Comparison of ENCODE assay signal across 1 cellular context in the genomic region with DNA sequence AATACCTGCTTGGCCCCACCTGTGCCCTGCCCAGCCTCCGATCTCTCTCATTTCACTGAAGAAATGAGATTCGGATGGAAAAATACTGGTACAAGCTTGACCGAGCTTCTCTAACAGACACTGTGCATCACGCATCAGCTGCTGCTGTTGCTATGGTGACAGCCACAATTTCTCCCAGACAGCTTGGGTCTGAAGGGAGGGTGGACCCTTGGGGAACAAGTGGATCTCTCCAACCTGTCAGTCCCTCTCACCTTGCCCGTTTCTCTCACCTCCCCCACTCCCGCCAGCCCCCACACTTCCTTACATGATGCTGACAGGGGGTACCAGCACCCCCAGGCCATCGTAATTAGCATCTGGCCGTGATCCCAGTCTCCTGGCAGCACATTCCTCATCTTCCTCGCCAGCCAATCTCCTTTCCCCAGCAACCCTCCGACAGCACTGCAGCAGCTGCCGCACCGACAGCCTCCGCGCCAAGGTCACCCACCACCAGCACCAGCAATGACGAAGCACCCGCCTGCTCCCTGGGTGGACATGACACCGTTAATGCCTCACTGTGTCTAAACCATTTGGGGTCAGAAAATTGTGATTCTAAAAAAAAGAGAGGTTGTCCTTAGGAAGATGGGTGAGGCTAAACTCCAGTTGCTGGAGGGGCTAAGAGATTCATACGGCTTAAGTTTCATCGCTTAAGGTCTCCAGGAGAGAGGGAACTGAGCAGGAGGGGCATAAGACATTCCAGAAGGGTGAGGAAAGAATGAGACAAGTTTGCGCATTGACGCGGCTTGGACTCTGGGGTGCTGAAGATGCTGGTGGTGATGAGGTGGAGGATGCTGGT.
TF ChIP-seq lines count a peak whose summit lies in the region.

No MANE protein-coding gene starts in this region.

TF ChIP-seq in GM12878, 131 proteins besides CTCF, POLR2A, EP300 and RAD21 (continued from another document):
- TF ChIP-seq, protein P1, sequence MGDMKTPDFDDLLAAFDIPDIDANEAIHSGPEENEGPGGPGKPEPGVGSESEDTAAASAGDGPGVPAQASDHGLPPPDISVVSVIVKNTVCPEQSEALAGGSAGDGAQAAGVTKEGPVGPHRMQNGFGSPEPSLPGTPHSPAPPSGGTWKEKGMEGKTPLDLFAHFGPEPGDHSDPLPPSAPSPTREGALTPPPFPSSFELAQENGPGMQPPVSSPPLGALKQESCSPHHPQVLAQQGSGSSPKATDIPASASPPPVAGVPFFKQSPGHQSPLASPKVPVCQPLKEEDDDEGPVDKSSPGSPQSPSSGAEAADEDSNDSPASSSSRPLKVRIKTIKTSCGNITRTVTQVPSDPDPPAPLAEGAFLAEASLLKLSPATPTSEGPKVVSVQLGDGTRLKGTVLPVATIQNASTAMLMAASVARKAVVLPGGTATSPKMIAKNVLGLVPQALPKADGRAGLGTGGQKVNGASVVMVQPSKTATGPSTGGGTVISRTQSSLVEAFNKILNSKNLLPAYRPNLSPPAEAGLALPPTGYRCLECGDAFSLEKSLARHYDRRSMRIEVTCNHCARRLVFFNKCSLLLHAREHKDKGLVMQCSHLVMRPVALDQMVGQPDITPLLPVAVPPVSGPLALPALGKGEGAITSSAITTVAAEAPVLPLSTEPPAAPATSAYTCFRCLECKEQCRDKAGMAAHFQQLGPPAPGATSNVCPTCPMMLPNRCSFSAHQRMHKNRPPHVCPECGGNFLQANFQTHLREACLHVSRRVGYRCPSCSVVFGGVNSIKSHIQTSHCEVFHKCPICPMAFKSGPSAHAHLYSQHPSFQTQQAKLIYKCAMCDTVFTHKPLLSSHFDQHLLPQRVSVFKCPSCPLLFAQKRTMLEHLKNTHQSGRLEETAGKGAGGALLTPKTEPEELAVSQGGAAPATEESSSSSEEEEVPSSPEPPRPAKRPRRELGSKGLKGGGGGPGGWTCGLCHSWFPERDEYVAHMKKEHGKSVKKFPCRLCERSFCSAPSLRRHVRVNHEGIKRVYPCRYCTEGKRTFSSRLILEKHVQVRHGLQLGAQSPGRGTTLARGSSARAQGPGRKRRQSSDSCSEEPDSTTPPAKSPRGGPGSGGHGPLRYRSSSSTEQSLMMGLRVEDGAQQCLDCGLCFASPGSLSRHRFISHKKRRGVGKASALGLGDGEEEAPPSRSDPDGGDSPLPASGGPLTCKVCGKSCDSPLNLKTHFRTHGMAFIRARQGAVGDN (IDR thresholded peaks at IDR 0.05) = no peak
- no peak for TF ChIP-seq EED (IDR thresholded peaks at IDR 0.05; ENCODE audit: low read depth)
